In genomic region chr16:76766538-76766937, GRCh38 we compare ENCODE assay signal across 3 cellular contexts.
TF ChIP-seq lines count a peak whose summit lies in the region.

No MANE protein-coding gene starts in this region.

TF ChIP-seq in A549, 52 proteins besides CTCF, POLR2A, EP300 and RAD21:
- TF ChIP-seq ATOH8 (CRISPR knock-in tag; IDR thresholded peaks at IDR 0.05; ENCODE audit: low read depth) (no peak), MAFK (IDR thresholded peaks at IDR 0.05; ENCODE audit: partially characterized antibody) (peak; percentile 84)

TF ChIP-seq in IMR-90, 13 proteins besides CTCF, POLR2A, EP300 and RAD21:
- no peak for TF ChIP-seq MXI1 (IDR thresholded peaks at IDR 0.05; ENCODE audit: borderline replicate concordance, low read depth, low read length)
- no peak for TF ChIP-seq SMC3 (IDR thresholded peaks at IDR 0.05; ENCODE audit: low read depth, low read length)
- TF ChIP-seq ELK1 (IDR thresholded peaks at IDR 0.05; ENCODE audit: borderline replicate concordance, low read depth, low read length) = no peak
- peak; percentile 91 for TF ChIP-seq MAFK (IDR thresholded peaks at IDR 0.05; ENCODE audit: low read depth, low read length)

TF ChIP-seq in H1, 55 proteins besides CTCF, POLR2A, EP300 and RAD21:
- TF ChIP-seq ASH2L (IDR thresholded peaks at IDR 0.05; ENCODE audit: low read length) (no peak), MAFK (IDR thresholded peaks at IDR 0.05; ENCODE audit: low read depth, low read length) (peak; percentile 14; the same call in 1 of the 2 replicates)
